1 cellular context compared by ENCODE assay signal in the genomic region with DNA sequence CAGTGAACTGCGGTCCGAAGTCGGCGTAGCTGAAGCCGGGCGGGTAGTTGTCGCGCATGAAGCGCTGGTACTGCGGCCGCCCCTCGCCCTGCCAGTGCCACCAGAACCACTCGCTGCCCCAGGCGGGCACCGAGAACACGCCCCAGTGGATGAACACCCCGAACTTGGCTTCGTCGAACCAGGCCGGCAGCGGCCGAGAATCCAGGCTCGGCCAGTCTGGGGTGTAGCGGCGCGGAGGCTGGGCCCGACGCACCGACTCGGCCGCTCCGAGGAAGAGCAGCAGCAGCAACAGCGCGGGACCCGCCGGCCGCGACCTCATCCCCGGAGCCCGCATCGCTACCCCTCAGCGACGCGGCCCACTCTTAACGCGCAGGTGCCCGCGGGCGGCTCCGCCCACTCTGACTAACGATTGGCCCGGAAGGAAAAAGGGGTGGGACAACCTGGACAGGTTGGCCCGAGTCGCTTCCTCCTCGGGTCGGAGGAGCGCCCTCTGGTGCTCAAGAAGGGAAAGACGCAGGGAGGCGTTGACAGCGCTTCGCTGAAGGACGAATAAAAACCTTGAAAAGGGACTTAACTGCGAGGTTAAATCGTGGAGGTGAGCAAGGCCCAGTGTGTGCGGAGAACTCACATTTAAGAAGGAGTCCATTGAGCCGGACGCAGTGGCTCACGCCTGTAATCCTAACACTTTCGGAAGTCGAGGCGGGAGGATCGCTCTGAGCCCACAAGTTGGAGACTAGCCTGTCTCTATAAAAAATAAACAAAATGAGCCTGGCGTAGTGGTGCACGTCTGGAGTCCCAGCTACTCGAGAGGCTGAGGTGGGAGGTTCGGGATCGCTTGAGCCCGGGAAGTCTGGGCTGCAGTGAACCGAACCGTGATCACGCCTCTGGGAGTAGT.
TF ChIP-seq lines count a peak whose summit lies in the region.

A gene (minus strand): TSS at position 338 of the 895 bp plus-strand sequence. CDS start 4 bp downstream, at position 334.

TF ChIP-seq in H1, 55 proteins besides CTCF, POLR2A, EP300 and RAD21 (continues in another document):
- peak; percentile 80 for TF ChIP-seq CREB1 (IDR thresholded peaks at IDR 0.05)
- no peak for TF ChIP-seq POLR2AphosphoS5 (IDR thresholded peaks at IDR 0.05; ENCODE audit: low read depth, low read length)
- TF ChIP-seq TEAD4 (IDR thresholded peaks at IDR 0.05; ENCODE audit: low read depth, low read length), result no peak
- no peak for TF ChIP-seq HDAC2 (IDR thresholded peaks at IDR 0.05; ENCODE audit: borderline replicate concordance in 1 of 2, low read depth in 2 of 2, low read length in 2 of 2)
- TF ChIP-seq KDM4A (IDR thresholded peaks at IDR 0.05; ENCODE audit: low read depth, low read length, severe bottlenecking), result peak; percentile 93
- no peak for TF ChIP-seq ZNF274 (IDR thresholded peaks at IDR 0.05; ENCODE audit: borderline replicate concordance, extremely low read depth, low read length)
- peak; percentile 39 for TF ChIP-seq EZH2 (IDR thresholded peaks at IDR 0.05; ENCODE audit: low read depth, low read length, severe bottlenecking)
- TF ChIP-seq YY1 (IDR thresholded peaks at IDR 0.05; ENCODE audit: low read depth, low read length), result no peak
- TF ChIP-seq TCF12 (IDR thresholded peaks at IDR 0.05; ENCODE audit: low read depth, low read length), result 0 out of 2 replicates have a peak, but pooled peaks have one; percentile 52
- no peak for TF ChIP-seq CBX5 (IDR thresholded peaks at IDR 0.05; ENCODE audit: low read depth, low read length)
- TF ChIP-seq CHD2 (IDR thresholded peaks at IDR 0.05; ENCODE audit: low read length), result no peak
- TF ChIP-seq, protein P1, sequence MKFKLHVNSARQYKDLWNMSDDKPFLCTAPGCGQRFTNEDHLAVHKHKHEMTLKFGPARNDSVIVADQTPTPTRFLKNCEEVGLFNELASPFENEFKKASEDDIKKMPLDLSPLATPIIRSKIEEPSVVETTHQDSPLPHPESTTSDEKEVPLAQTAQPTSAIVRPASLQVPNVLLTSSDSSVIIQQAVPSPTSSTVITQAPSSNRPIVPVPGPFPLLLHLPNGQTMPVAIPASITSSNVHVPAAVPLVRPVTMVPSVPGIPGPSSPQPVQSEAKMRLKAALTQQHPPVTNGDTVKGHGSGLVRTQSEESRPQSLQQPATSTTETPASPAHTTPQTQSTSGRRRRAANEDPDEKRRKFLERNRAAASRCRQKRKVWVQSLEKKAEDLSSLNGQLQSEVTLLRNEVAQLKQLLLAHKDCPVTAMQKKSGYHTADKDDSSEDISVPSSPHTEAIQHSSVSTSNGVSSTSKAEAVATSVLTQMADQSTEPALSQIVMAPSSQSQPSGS (IDR thresholded peaks at IDR 0.05; ENCODE audit: low read length), result no peak
- TF ChIP-seq, protein P2, sequence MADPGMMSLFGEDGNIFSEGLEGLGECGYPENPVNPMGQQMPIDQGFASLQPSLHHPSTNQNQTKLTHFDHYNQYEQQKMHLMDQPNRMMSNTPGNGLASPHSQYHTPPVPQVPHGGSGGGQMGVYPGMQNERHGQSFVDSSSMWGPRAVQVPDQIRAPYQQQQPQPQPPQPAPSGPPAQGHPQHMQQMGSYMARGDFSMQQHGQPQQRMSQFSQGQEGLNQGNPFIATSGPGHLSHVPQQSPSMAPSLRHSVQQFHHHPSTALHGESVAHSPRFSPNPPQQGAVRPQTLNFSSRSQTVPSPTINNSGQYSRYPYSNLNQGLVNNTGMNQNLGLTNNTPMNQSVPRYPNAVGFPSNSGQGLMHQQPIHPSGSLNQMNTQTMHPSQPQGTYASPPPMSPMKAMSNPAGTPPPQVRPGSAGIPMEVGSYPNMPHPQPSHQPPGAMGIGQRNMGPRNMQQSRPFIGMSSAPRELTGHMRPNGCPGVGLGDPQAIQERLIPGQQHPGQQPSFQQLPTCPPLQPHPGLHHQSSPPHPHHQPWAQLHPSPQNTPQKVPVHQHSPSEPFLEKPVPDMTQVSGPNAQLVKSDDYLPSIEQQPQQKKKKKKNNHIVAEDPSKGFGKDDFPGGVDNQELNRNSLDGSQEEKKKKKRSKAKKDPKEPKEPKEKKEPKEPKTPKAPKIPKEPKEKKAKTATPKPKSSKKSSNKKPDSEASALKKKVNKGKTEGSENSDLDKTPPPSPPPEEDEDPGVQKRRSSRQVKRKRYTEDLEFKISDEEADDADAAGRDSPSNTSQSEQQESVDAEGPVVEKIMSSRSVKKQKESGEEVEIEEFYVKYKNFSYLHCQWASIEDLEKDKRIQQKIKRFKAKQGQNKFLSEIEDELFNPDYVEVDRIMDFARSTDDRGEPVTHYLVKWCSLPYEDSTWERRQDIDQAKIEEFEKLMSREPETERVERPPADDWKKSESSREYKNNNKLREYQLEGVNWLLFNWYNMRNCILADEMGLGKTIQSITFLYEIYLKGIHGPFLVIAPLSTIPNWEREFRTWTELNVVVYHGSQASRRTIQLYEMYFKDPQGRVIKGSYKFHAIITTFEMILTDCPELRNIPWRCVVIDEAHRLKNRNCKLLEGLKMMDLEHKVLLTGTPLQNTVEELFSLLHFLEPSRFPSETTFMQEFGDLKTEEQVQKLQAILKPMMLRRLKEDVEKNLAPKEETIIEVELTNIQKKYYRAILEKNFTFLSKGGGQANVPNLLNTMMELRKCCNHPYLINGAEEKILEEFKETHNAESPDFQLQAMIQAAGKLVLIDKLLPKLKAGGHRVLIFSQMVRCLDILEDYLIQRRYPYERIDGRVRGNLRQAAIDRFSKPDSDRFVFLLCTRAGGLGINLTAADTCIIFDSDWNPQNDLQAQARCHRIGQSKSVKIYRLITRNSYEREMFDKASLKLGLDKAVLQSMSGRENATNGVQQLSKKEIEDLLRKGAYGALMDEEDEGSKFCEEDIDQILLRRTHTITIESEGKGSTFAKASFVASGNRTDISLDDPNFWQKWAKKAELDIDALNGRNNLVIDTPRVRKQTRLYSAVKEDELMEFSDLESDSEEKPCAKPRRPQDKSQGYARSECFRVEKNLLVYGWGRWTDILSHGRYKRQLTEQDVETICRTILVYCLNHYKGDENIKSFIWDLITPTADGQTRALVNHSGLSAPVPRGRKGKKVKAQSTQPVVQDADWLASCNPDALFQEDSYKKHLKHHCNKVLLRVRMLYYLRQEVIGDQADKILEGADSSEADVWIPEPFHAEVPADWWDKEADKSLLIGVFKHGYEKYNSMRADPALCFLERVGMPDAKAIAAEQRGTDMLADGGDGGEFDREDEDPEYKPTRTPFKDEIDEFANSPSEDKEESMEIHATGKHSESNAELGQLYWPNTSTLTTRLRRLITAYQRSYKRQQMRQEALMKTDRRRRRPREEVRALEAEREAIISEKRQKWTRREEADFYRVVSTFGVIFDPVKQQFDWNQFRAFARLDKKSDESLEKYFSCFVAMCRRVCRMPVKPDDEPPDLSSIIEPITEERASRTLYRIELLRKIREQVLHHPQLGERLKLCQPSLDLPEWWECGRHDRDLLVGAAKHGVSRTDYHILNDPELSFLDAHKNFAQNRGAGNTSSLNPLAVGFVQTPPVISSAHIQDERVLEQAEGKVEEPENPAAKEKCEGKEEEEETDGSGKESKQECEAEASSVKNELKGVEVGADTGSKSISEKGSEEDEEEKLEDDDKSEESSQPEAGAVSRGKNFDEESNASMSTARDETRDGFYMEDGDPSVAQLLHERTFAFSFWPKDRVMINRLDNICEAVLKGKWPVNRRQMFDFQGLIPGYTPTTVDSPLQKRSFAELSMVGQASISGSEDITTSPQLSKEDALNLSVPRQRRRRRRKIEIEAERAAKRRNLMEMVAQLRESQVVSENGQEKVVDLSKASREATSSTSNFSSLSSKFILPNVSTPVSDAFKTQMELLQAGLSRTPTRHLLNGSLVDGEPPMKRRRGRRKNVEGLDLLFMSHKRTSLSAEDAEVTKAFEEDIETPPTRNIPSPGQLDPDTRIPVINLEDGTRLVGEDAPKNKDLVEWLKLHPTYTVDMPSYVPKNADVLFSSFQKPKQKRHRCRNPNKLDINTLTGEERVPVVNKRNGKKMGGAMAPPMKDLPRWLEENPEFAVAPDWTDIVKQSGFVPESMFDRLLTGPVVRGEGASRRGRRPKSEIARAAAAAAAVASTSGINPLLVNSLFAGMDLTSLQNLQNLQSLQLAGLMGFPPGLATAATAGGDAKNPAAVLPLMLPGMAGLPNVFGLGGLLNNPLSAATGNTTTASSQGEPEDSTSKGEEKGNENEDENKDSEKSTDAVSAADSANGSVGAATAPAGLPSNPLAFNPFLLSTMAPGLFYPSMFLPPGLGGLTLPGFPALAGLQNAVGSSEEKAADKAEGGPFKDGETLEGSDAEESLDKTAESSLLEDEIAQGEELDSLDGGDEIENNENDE (IDR thresholded peaks at IDR 0.05; ENCODE audit: insufficient replicate concordance, low read length), result no peak
- no peak for TF ChIP-seq POU5F1 (IDR thresholded peaks at IDR 0.05; ENCODE audit: low read depth, low read length)
- TF ChIP-seq SIN3A (conservative IDR thresholded peaks at IDR 0.05 in 1 of 2, IDR thresholded peaks at IDR 0.05 in 1 of 2; ENCODE audit: low read depth in 1 of 2, low read length in 2 of 2), result peak; percentile 40 to 75; a peak in 2 of 4 replicates
- TF ChIP-seq TBP (IDR thresholded peaks at IDR 0.05; ENCODE audit: low read depth, low read length), result no peak
- TF ChIP-seq NRF1 (IDR thresholded peaks at IDR 0.05; ENCODE audit: low read depth, low read length), result peak; percentile 22; the same call in 1 of the 2 replicates
- no peak for TF ChIP-seq CHD1 (IDR thresholded peaks at IDR 0.05; ENCODE audit: low read depth, low read length)
- TF ChIP-seq RFX5 (IDR thresholded peaks at IDR 0.05; ENCODE audit: borderline replicate concordance, low read depth, low read length), result no peak
- no peak for TF ChIP-seq RNF2 (IDR thresholded peaks at IDR 0.05; ENCODE audit: borderline replicate concordance, low read depth, low read length, missing control alignments, poor library complexity, severe bottlenecking)
- TF ChIP-seq JUND (IDR thresholded peaks at IDR 0.05; ENCODE audit: low read length), result 0 out of 2 replicates have a peak, but pooled peaks have one; percentile 8
- no peak for TF ChIP-seq BRCA1 (IDR thresholded peaks at IDR 0.05; ENCODE audit: low read depth, low read length)
- peak; percentile 56; the same call in 1 of the 2 replicates for TF ChIP-seq RBBP5 (IDR thresholded peaks at IDR 0.05; ENCODE audit: borderline replicate concordance, low read depth, low read length)
- TF ChIP-seq BACH1 (IDR thresholded peaks at IDR 0.05; ENCODE audit: low read length), result no peak
- TF ChIP-seq EGR1 (IDR thresholded peaks at IDR 0.05; ENCODE audit: borderline replicate concordance, low read depth, low read length), result 0 out of 2 replicates have a peak, but pooled peaks have one; percentile 18
- TF ChIP-seq, protein P3, sequence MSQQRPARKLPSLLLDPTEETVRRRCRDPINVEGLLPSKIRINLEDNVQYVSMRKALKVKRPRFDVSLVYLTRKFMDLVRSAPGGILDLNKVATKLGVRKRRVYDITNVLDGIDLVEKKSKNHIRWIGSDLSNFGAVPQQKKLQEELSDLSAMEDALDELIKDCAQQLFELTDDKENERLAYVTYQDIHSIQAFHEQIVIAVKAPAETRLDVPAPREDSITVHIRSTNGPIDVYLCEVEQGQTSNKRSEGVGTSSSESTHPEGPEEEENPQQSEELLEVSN (IDR thresholded peaks at IDR 0.05), result no peak
- TF ChIP-seq CBX8 (IDR thresholded peaks at IDR 0.05; ENCODE audit: borderline replicate concordance, low read depth, low read length), result no peak
- TF ChIP-seq SUZ12 (IDR thresholded peaks at IDR 0.05; ENCODE audit: low read length), result no peak; the same call in 1 of the 2 replicates
- TF ChIP-seq BCL11A (IDR thresholded peaks at IDR 0.05; ENCODE audit: low read depth in 2 of 2, low read length in 2 of 2), result no peak
- no peak for TF ChIP-seq SAP30 (IDR thresholded peaks at IDR 0.05; ENCODE audit: insufficient read depth, insufficient replicate concordance, low read length)
- TF ChIP-seq KDM1A (IDR thresholded peaks at IDR 0.05; ENCODE audit: borderline replicate concordance, low read length), result no peak
- TF ChIP-seq TAF1 (IDR thresholded peaks at IDR 0.05; ENCODE audit: low read depth, low read length), result peak; percentile 36; the same call in 1 of the 2 replicates
- TF ChIP-seq, protein P4, sequence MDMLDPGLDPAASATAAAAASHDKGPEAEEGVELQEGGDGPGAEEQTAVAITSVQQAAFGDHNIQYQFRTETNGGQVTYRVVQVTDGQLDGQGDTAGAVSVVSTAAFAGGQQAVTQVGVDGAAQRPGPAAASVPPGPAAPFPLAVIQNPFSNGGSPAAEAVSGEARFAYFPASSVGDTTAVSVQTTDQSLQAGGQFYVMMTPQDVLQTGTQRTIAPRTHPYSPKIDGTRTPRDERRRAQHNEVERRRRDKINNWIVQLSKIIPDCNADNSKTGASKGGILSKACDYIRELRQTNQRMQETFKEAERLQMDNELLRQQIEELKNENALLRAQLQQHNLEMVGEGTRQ (IDR thresholded peaks at IDR 0.05; ENCODE audit: low read length), result no peak
- no peak for TF ChIP-seq JUN (IDR thresholded peaks at IDR 0.05; ENCODE audit: low read depth, low read length)
- TF ChIP-seq SRF (IDR thresholded peaks at IDR 0.05; ENCODE audit: low read depth, low read length), result no peak
- no peak for TF ChIP-seq NANOG (IDR thresholded peaks at IDR 0.05; ENCODE audit: insufficient read depth, low read depth, low read length, poor library complexity, severe bottlenecking)
- no peak for TF ChIP-seq TAF7 (optimal IDR thresholded peaks at IDR 0.05; ENCODE audit: borderline replicate concordance, low read depth, low read length)
- TF ChIP-seq KDM5A (IDR thresholded peaks at IDR 0.05; ENCODE audit: low read length), result no peak
- peak; percentile 55 for TF ChIP-seq ASH2L (IDR thresholded peaks at IDR 0.05; ENCODE audit: low read length)
- no peak; the same call in 1 of the 2 replicates for TF ChIP-seq SP4 (IDR thresholded peaks at IDR 0.05; ENCODE audit: low read length)
- TF ChIP-seq FOSL1 (IDR thresholded peaks at IDR 0.05; ENCODE audit: insufficient read depth, low read depth, low read length), result no peak
- no peak for TF ChIP-seq GABPA (IDR thresholded peaks at IDR 0.05; ENCODE audit: borderline replicate concordance, insufficient read depth, low read length)
- TF ChIP-seq, protein P5, sequence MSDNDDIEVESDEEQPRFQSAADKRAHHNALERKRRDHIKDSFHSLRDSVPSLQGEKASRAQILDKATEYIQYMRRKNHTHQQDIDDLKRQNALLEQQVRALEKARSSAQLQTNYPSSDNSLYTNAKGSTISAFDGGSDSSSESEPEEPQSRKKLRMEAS (IDR thresholded peaks at IDR 0.05), result peak; percentile 52; the same call in 1 of the 2 replicates
- TF ChIP-seq GTF2F1 (IDR thresholded peaks at IDR 0.05; ENCODE audit: borderline replicate concordance, low read depth, low read length), result no peak
- no peak for TF ChIP-seq RXRA (IDR thresholded peaks at IDR 0.05; ENCODE audit: insufficient read depth, low read depth, low read length)
- TF ChIP-seq CEBPB (IDR thresholded peaks at IDR 0.05; ENCODE audit: low read depth, low read length), result no peak
- TF ChIP-seq, protein P6, sequence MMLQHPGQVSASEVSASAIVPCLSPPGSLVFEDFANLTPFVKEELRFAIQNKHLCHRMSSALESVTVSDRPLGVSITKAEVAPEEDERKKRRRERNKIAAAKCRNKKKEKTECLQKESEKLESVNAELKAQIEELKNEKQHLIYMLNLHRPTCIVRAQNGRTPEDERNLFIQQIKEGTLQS (IDR thresholded peaks at IDR 0.05; ENCODE audit: insufficient read depth, low read depth, low read length), result no peak
- TF ChIP-seq SIRT6 (IDR thresholded peaks at IDR 0.05; ENCODE audit: low read length), result no peak
- no peak for TF ChIP-seq MAFK (IDR thresholded peaks at IDR 0.05; ENCODE audit: low read depth, low read length)
- no peak for TF ChIP-seq HDAC6 (IDR thresholded peaks at IDR 0.05; ENCODE audit: low read depth, low read length)
- TF ChIP-seq CTBP2 (IDR thresholded peaks at IDR 0.05; ENCODE audit: borderline replicate concordance, insufficient read depth, insufficient read length, low read length), result no peak
- no peak for TF ChIP-seq SIX5 (IDR thresholded peaks at IDR 0.05; ENCODE audit: low read depth, low read length)
- peak; percentile 60 for TF ChIP-seq PHF8 (conservative IDR thresholded peaks at IDR 0.05; ENCODE audit: low read depth, low read length)
- peak; percentile 74; the same call in 1 of the 2 replicates for TF ChIP-seq SP1 (IDR thresholded peaks at IDR 0.05; ENCODE audit: low read depth, low read length)
